Comparison of ENCODE assay signal across 19 cellular contexts in genomic region chr11:123034587-123034986, GRCh38. TPM values are rescaled to one million over a fixed set of nuclear protein-coding genes. Genes with fewer than 3 reads are reported as not detected.
A peak's percentile ranks its signal among the peaks of the same experiment; 100 is the strongest.
DNase-seq lines count a peak whose midpoint lies in the region; ATAC-seq and TF ChIP-seq lines count a peak whose summit lies in the region.
"Had no signal": no experiment of that assay in that cellular context is flagged by ENCODE, and none has a peak within 500 bp of the region (broad histone marks: within the 10 kb centered on the region; RNA-seq: fewer than 3 reads in every experiment).

No MANE protein-coding gene starts in this region.

- H3K27me3 Mint-ChIP-seq in natural killer cell (ENCODE audit: low read depth in 2 of 2), result no peaks in the 10 kb centered on the region
- no peaks in the 10 kb centered on the region for H3K27me3 Mint-ChIP-seq in activated naive CD4-positive, alpha-beta T cell treated with anti-CD3 and anti-CD28 coated beads for 36 hours (ENCODE audit: low read depth)
- H3K27me3 Mint-ChIP-seq: T-cell had no signal

- ATAC-seq in natural killer cell (peak in 2 of 3 donors; percentile 52 to 63), GM19395 (IDR thresholded peaks at IDR 0.05; ENCODE audit: unreplicated experiment) (no peak)
- ATAC-seq: T-cell had no signal

- H3K36me3 Mint-ChIP-seq in natural killer cell, result no peaks in the 10 kb centered on the region
- H3K36me3 Mint-ChIP-seq in activated naive CD4-positive, alpha-beta T cell treated with anti-CD3 and anti-CD28 coated beads for 36 hours (ENCODE audit: low read depth), result no peaks in the 10 kb centered on the region
- H3K36me3 Mint-ChIP-seq: CD4-positive, CD25-positive, alpha-beta regulatory T cell; T-cell had no signal

- no peaks in the 10 kb centered on the region for H3K9me3 Mint-ChIP-seq in natural killer cell
- H3K9me3 Mint-ChIP-seq in activated naive CD4-positive, alpha-beta T cell treated with anti-CD3 and anti-CD28 coated beads for 36 hours, result no peaks in the 10 kb centered on the region
- H3K9me3 Mint-ChIP-seq: CD4-positive, CD25-positive, alpha-beta regulatory T cell; T-cell had no signal

- H3K4me1 Mint-ChIP-seq in natural killer cell, result peaks cover 0 to 6% of the 10 kb centered on the region in 2 donors
- H3K4me1 Mint-ChIP-seq in activated naive CD4-positive, alpha-beta T cell treated with anti-CD3 and anti-CD28 coated beads for 36 hours (ENCODE audit: low read depth), result no peaks in the 10 kb centered on the region
- H3K4me1 Mint-ChIP-seq: CD4-positive, CD25-positive, alpha-beta regulatory T cell; T-cell had no signal

- no peak overlapping the region for H3K4me3 Mint-ChIP-seq in natural killer cell
- no peak overlapping the region for H3K4me3 Mint-ChIP-seq in activated naive CD4-positive, alpha-beta T cell treated with anti-CD3 and anti-CD28 coated beads for 36 hours
- H3K4me3 Mint-ChIP-seq: CD4-positive, CD25-positive, alpha-beta regulatory T cell; T-cell had no signal

- DNase-seq in H4 (ENCODE audit: low spot score) (peak; percentile 81), NB4 (ENCODE audit: low read depth) (peak; percentile 88), SIG-M5 (lab: John Stamatoyannopoulos, UW) (peak; percentile 65), natural killer cell (no peak), HT-29 (ENCODE audit: low spot score) (no peak)
- DNase-seq in activated naive CD4-positive, alpha-beta T cell treated with anti-CD3 and anti-CD28 coated beads for 36 hours, result no peak
- DNase-seq: Calu3; CD4-positive, CD25-positive, alpha-beta regulatory T cell; DMS79 treated with DMSO at 0.1 percent for 48 hours; GDM1; IMR-90; NCI-H1048; NCI-H2081 treated with DMSO at 0.1 percent for 48 hours; NCI-H2227 treated with DMSO at 0.1 percent for 48 hours; NCI-H524 treated with DMSO at 0.1 percent for 48 hours; T-cell had no signal

- TF ChIP-seq CTCF in NB4 (IDR thresholded peaks at IDR 0.05; ENCODE audit: low read depth, low read length) (no peak), natural killer cell (IDR thresholded peaks at IDR 0.05) (no peak)

- no peak overlapping the region for H3K4me3 ChIP-seq in NB4 (ENCODE audit: low read depth, low read length)
- H3K4me3 ChIP-seq: SJSA1 had no signal

- CTCF ChIA-PET in activated naive CD4-positive, alpha-beta T cell treated with anti-CD3 and anti-CD28 coated beads for 36 hours (lab: Charles Lee), result interaction anchor here (0.7 to 2.0 kb wide), 5 partner anchors 9 to 168 kb away, joined by 3 to 6 read pairs (median 3); no protein-coding TSS in a partner anchor

- no peak overlapping the region for H3K27ac Mint-ChIP-seq in natural killer cell
- H3K27ac Mint-ChIP-seq in activated naive CD4-positive, alpha-beta T cell treated with anti-CD3 and anti-CD28 coated beads for 36 hours, result no peak overlapping the region
- H3K27ac Mint-ChIP-seq: CD4-positive, CD25-positive, alpha-beta regulatory T cell; T-cell had no signal

- no peak for TF ChIP-seq POLR2A in NB4 (IDR thresholded peaks at IDR 0.05; ENCODE audit: extremely low read depth, insufficient read length)

- intact Hi-C loops in natural killer cell (cut with micrococcal nuclease), result no loop called here
- intact Hi-C loops in activated naive CD4-positive, alpha-beta T cell treated with anti-CD3 and anti-CD28 coated beads for 36 hours (cut with micrococcal nuclease), result no loop called here

RNA-seq across cellular contexts. Expression of gene HSPA8, which starts 27.3 kb away (rescaled TPM):
- 3,716 and 4,248 TPM in 2 replicates for total RNA-seq in H4 (2014; rRNA removed; shearing (Covaris generic))
- 100 to 1,000 TPM; 577 to 684 (median 633) TPM for total RNA-seq in natural killer cell
- 1,000 to 10,000 TPM; 1,255 to 1,315 TPM for total RNA-seq in activated naive CD4-positive, alpha-beta T cell treated with anti-CD3 and anti-CD28 coated beads for 36 hours
- 2,030 and 2,090 TPM in 2 replicates for total RNA-seq in HT-29 (2014; rRNA removed; shearing (Covaris generic))

RNA-seq across cellular contexts. Expression of gene BSX, which starts 53.0 kb away (rescaled TPM):
- 0.31 TPM in 1 of 2 replicates, not detected in the other for total RNA-seq in H4 (2014; rRNA removed; shearing (Covaris generic))
- total RNA-seq in natural killer cell, result not detected
- not detected for total RNA-seq in activated naive CD4-positive, alpha-beta T cell treated with anti-CD3 and anti-CD28 coated beads for 36 hours
- total RNA-seq in HT-29 (2014; rRNA removed; shearing (Covaris generic)), result not detected in 2 replicates
- total RNA-seq: Calu3; CD4-positive, CD25-positive, alpha-beta regulatory T cell; IMR-90; LHCN-M2; SJSA1; T-cell had no signal

Comparison
In these comparisons a context has a peak if more than half of its experiments do, and no peak if none do; other contexts are left out.
1. DNase-seq: peak in H4 (single experiment), NB4 (single experiment) and SIG-M5 (single experiment); none in natural killer cell (single experiment), activated naive CD4-positive, alpha-beta T cell treated with anti-CD3 and anti-CD28 coated beads for 36 hours (single experiment) and HT-29 (single experiment).